Comparison of ENCODE assay signal across 12 cellular contexts in the genomic region with DNA sequence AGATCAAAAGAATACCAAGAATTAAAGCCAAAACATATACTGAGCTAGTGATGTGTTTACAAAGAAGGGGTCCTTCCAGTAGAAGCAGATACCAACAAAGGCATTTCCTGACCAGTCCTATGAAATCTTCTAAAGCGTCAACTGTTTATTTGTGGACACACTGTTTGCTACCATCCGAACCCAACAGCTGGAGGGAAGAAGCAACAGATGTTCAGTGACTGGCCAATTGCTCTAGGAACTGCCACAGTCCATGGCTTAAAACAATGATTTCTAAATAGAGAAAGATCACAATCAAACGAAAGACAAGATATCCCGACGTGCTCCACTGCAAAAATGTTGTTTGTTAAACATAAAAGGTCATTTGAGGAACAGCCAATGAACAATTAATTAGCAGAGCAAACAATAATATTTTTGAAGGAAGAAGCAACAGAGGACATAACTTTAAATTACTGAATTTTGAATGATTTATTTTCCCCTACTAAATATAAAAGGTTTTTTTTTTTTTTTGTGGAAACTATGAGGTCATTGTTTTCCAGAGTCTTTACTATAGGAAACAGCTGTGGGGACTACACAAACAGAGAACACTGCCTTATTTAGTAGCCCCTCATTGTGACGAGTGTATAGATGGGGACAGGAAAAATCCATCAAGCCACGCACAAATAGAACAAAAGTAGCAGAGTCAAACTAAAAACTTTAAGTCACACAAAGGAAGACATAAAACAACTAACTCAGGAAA. TPM values are rescaled to one million over a fixed set of nuclear protein-coding genes. Genes with fewer than 3 reads are reported as not detected.
DNase-seq lines count a peak whose midpoint lies in the region; ATAC-seq and TF ChIP-seq lines count a peak whose summit lies in the region.
"Had no signal": no experiment of that assay in that cellular context is flagged by ENCODE, and none has a peak within 500 bp of the region (broad histone marks: within the 10 kb centered on the region; RNA-seq: fewer than 3 reads in every experiment).

No MANE protein-coding gene starts in this region.

- H3K9me3 ChIP-seq in fibroblast of lung (ENCODE audit: control insufficient read depth, insufficient read depth, low read depth, low read length) (no peaks in the 10 kb centered on the region), muscle layer of duodenum (ENCODE audit: control insufficient read depth in 1 of 2, low read length in 2 of 2) (peaks cover 0 to 2% of the 10 kb centered on the region in 2 donors), upper lobe of left lung (peaks cover 0 to 4% (median 0%) of the 10 kb centered on the region in 4 donors)

- no peak for TF ChIP-seq POLR2A in upper lobe of left lung (IDR thresholded peaks at IDR 0.05)

- no peaks in the 10 kb centered on the region for H3K36me3 ChIP-seq in fibroblast of lung (ENCODE audit: control insufficient read depth, insufficient read depth, low read length)
- H3K36me3 ChIP-seq in muscle layer of duodenum (ENCODE audit: control insufficient read depth in 1 of 2, insufficient read depth in 2 of 2, low read length in 2 of 2) = peaks cover 0 to 3% of the 10 kb centered on the region in 2 donors
- no peaks in the 10 kb centered on the region for H3K36me3 ChIP-seq in upper lobe of left lung

- no peak overlapping the region for H2AFZ ChIP-seq in fibroblast of lung (ENCODE audit: low read length)

- peak in 1 of 2 donors; percentile 14 for ATAC-seq in upper lobe of left lung (ENCODE audit: low FRiP score in 2 of 2)
- ATAC-seq: A549; stimulated activated naive CD8-positive, alpha-beta T cell treated with anti-CD3 and anti-CD28 coated beads, Interleukin-15, amount 100 ng/mL, for 72 hours had no signal

- H4K20me1 ChIP-seq in fibroblast of lung (ENCODE audit: control insufficient read depth, extremely low read depth, insufficient read depth, low read length) = no peaks in the 10 kb centered on the region

- peak; percentile 51 for DNase-seq in NCI-H2029 treated with DMSO at 0.1 percent for 48 hours (lab: John Stamatoyannopoulos, UW)
- no peak for DNase-seq in NCI-H2029 (lab: John Stamatoyannopoulos, UW)
- peak in 1 of 2 donors; percentile 62 for DNase-seq in fibroblast of lung (ENCODE audit: low read depth in 2 of 2)
- DNase-seq in upper lobe of left lung = no peak
- no peak for DNase-seq in NCI-H345 (lab: John Stamatoyannopoulos, UW)
- DNase-seq in amniotic stem cell (lab: John Stamatoyannopoulos, UW) = no peak
- no peak for DNase-seq in cerebellum (ENCODE audit: low spot score)
- DNase-seq: activated CD4-positive, alpha-beta memory T cell treated with anti-CD3 and anti-CD28 coated beads, Interleukin-2, amount 10 ng/mL, durations not matched to agents 7 days and 5 days; stimulated activated CD4-positive, alpha-beta T cell treated with anti-CD3 and anti-CD28 coated beads, Interleukin-12 subunit alpha, Interleukin-12 subunit beta, amount 100 ng/mL, for 4 hours; stimulated activated naive CD8-positive, alpha-beta T cell treated with anti-CD3 and anti-CD28 coated beads, Interleukin-15, amount 100 ng/mL, for 72 hours had no signal

- H3K27me3 ChIP-seq in fibroblast of lung (ENCODE audit: control insufficient read depth, insufficient read depth, low read length) = no peaks in the 10 kb centered on the region
- H3K27me3 ChIP-seq in muscle layer of duodenum (ENCODE audit: low read depth, low read length) = no peaks in the 10 kb centered on the region
- H3K27me3 ChIP-seq in upper lobe of left lung = no peaks in the 10 kb centered on the region

- no peak for TF ChIP-seq EP300 in upper lobe of left lung (IDR thresholded peaks at IDR 0.05)

- H3K79me2 ChIP-seq in fibroblast of lung (ENCODE audit: control insufficient read depth, insufficient read depth, low read length) = peaks cover 16% of the 10 kb centered on the region

- 49 to 57% methylated on average over 7 of the region's 7 CpGs for WGBS in upper lobe of left lung, 2 donors

- H3K4me1 ChIP-seq in fibroblast of lung (ENCODE audit: control insufficient read depth, extremely low read depth, insufficient read depth, low read length) = no peaks in the 10 kb centered on the region
- peaks cover 4 to 8% of the 10 kb centered on the region in 2 donors for H3K4me1 ChIP-seq in muscle layer of duodenum (ENCODE audit: control insufficient read depth in 1 of 2, insufficient read depth in 2 of 2, low read length in 2 of 2)
- H3K4me1 ChIP-seq in upper lobe of left lung = peaks cover 0 to 27% (median 19%) of the 10 kb centered on the region in 4 donors

- H3K4me2 ChIP-seq in fibroblast of lung (ENCODE audit: extremely low read depth, insufficient read depth, low read length) = peak overlapping the region; percentile 61
- H3K4me2 ChIP-seq: A549 had no signal

- peak overlapping the region in 2 of 4 experiments; percentile 22 to 30 for H3K4me3 ChIP-seq in fibroblast of lung (replicated peaks in 1 of 4; ENCODE audit: control extremely low read depth in 1 of 4, insufficient read depth in 1 of 4, low read depth in 3 of 4, low read length in 4 of 4)
- H3K4me3 ChIP-seq in muscle layer of duodenum (ENCODE audit: low read depth in 1 of 2, low read length in 2 of 2) = peak overlapping the region; percentile 22 to 32
- H3K4me3 ChIP-seq in upper lobe of left lung = no peak overlapping the region
- H3K4me3 ChIP-seq: A549 had no signal

- no peak overlapping the region for H3K27ac ChIP-seq in fibroblast of lung (ENCODE audit: insufficient read depth, low read length)
- peak overlapping the region; percentile 82 for H3K27ac ChIP-seq in muscle layer of duodenum (ENCODE audit: low read length)
- peak overlapping the region; percentile 44 to 73 (median 56) for H3K27ac ChIP-seq in upper lobe of left lung
- H3K27ac ChIP-seq: A549 had no signal

- H3K9ac ChIP-seq in fibroblast of lung (ENCODE audit: insufficient read depth, low read length) = no peak overlapping the region

- no peak for TF ChIP-seq CTCF in fibroblast of lung (conservative IDR thresholded peaks at IDR 0.05 in 1 of 2, IDR thresholded peaks at IDR 0.05 in 1 of 2; ENCODE audit: low read depth in 1 of 2, low read length in 2 of 2)
- no peak for TF ChIP-seq CTCF in upper lobe of left lung (IDR thresholded peaks at IDR 0.05)

RNA-seq across cellular contexts. Expression of a gene that starts 17.2 kb away (rescaled TPM):
- total RNA-seq in fibroblast of lung (5.6 and 5.8 TPM in 2 replicates), upper lobe of left lung (10 to 100 TPM in 5 of 6 donors, 1 to 10 TPM in 1; 8.8 to 20.2 (median 15.0) TPM), cerebellum (25.4 TPM)
- 4.8 and 6.0 TPM in 2 replicates for polyA plus RNA-seq in fibroblast of lung
- 2.7 and 3.7 TPM in 2 replicates for polyA plus RNA-seq in fibroblast of lung (2012)
- polyA minus RNA-seq in fibroblast of lung (ENCODE audit: low replicate concordance) = 13.7 and 14.3 TPM in 2 replicates

RNA-seq across cellular contexts. Expression of a gene that starts 50.5 kb away (rescaled TPM):
- total RNA-seq in fibroblast of lung = not detected in 2 replicates
- polyA plus RNA-seq in fibroblast of lung = not detected in 2 replicates
- polyA plus RNA-seq in fibroblast of lung (2012) = not detected in 2 replicates
- not detected in 2 replicates for polyA minus RNA-seq in fibroblast of lung (ENCODE audit: low replicate concordance)
- total RNA-seq in upper lobe of left lung = 10 to 100 TPM; 10.8 to 16.8 (median 13.8) TPM
- 0.27 TPM for total RNA-seq in cerebellum
- total RNA-seq: activated CD4-positive, alpha-beta memory T cell treated with anti-CD3 and anti-CD28 coated beads, Interleukin-2, amount 10 ng/mL, durations not matched to agents 7 days and 5 days had no signal

Comparison
In these comparisons a context has a peak if more than half of its experiments do, and no peak if none do; other contexts are left out.
1. H3K4me3 ChIP-seq: peak in muscle layer of duodenum (2 of 2); none in upper lobe of left lung (0 of 4).